Comparison of ENCODE assay signal across 1 cellular context in the genomic region with DNA sequence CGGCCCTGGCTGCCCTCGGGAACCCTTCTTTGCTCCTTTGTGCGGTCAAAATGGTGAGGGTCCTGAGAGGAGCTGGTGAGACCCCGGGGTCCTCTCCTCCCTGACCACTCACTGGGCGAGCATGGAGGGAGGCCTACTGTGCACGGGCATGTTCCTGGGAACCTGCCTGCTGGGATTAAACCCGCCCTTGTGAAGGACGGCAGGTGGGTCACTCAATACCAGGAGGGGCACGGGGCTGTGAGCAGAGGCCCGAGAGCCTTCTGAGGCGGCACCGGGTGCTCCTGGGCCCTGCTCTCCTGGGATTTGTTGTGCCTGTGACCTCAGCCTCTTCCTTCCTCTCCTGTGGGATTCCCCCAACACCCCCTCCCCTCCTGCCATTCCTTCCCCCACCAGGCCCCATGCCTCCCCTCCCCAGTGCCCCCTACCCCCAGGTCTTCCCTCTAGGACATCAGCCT.
TF ChIP-seq lines count a peak whose summit lies in the region.

No MANE protein-coding gene starts in this region.

TF ChIP-seq in SK-N-SH, 30 proteins besides CTCF, POLR2A, EP300 and RAD21 (continued from another document):
- TF ChIP-seq, protein P1, sequence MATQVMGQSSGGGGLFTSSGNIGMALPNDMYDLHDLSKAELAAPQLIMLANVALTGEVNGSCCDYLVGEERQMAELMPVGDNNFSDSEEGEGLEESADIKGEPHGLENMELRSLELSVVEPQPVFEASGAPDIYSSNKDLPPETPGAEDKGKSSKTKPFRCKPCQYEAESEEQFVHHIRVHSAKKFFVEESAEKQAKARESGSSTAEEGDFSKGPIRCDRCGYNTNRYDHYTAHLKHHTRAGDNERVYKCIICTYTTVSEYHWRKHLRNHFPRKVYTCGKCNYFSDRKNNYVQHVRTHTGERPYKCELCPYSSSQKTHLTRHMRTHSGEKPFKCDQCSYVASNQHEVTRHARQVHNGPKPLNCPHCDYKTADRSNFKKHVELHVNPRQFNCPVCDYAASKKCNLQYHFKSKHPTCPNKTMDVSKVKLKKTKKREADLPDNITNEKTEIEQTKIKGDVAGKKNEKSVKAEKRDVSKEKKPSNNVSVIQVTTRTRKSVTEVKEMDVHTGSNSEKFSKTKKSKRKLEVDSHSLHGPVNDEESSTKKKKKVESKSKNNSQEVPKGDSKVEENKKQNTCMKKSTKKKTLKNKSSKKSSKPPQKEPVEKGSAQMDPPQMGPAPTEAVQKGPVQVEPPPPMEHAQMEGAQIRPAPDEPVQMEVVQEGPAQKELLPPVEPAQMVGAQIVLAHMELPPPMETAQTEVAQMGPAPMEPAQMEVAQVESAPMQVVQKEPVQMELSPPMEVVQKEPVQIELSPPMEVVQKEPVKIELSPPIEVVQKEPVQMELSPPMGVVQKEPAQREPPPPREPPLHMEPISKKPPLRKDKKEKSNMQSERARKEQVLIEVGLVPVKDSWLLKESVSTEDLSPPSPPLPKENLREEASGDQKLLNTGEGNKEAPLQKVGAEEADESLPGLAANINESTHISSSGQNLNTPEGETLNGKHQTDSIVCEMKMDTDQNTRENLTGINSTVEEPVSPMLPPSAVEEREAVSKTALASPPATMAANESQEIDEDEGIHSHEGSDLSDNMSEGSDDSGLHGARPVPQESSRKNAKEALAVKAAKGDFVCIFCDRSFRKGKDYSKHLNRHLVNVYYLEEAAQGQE (IDR thresholded peaks at IDR 0.05; ENCODE audit: low read depth, low read length) = no peak
- TF ChIP-seq GABPA (IDR thresholded peaks at IDR 0.05; ENCODE audit: low read depth) (no peak), POLR2AphosphoS5 (IDR thresholded peaks at IDR 0.05; ENCODE audit: low read depth, low read length) (no peak), TCF12 (IDR thresholded peaks at IDR 0.05) (no peak), ELF1 (IDR thresholded peaks at IDR 0.05) (no peak), SIN3A (IDR thresholded peaks at IDR 0.05; ENCODE audit: borderline replicate concordance, low read depth, low read length) (no peak), NRF1 (IDR thresholded peaks at IDR 0.05; ENCODE audit: low read depth, low read length) (no peak), RFX5 (IDR thresholded peaks at IDR 0.05; ENCODE audit: low read length) (no peak), TAF1 (IDR thresholded peaks at IDR 0.05; ENCODE audit: borderline replicate concordance, low read depth, low read length) (no peak), MEF2A (IDR thresholded peaks at IDR 0.05; ENCODE audit: borderline replicate concordance, low read depth) (no peak)
- TF ChIP-seq, protein P2, sequence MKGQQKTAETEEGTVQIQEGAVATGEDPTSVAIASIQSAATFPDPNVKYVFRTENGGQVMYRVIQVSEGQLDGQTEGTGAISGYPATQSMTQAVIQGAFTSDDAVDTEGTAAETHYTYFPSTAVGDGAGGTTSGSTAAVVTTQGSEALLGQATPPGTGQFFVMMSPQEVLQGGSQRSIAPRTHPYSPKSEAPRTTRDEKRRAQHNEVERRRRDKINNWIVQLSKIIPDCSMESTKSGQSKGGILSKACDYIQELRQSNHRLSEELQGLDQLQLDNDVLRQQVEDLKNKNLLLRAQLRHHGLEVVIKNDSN (IDR thresholded peaks at IDR 0.05; ENCODE audit: borderline replicate concordance, low read depth) = no peak
TF ChIP-seq in SK-N-SH: peak in this region for 0.
